13 cellular contexts compared by ENCODE assay signal in the genomic region with DNA sequence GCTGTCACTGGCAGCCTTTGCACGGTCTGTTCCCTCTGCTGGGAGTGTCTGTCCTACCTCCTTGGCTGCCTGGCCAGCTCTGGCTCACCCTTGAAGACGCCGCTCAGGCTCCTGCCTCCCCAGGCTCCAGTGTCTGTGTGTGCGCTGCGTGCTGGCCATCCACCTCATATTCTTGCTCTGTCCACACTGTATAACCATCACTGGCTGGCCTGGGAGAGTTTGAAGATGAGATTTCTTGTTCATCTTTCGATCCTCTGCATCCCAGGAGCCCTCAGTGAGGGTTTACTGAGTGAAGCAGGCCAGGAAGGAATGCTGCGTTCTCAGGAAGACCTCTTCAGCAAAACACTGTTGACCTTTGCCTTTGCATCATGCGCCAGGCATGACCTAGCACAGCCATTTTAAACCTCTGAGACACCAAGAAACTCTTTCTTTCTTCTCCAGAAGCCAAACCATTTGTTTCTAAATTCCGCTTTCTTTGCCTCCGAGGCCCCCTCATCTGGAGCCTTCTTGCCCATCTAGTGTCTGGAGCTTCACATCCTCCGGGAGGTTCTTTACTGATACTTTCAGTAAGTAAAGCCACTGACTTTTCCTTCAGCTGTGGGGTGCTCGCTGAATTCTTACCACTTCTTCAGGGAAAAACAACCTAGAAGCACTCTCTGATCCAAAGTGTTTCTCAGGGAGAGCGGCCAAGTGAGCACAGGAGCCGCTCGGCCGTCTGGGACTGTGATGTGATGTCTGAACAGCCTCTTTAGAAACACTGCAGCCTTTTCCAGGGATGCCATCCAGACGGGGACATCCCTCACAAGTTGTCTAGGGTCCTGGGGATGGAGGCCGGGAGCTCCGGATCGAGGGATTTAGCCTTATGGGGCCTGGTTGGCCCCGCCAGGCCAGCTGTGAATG.
A peak's percentile ranks its signal among the peaks of the same experiment; 100 is the strongest.
DNase-seq lines count a peak whose midpoint lies in the region; ATAC-seq, FAIRE-seq and TF ChIP-seq lines count a peak whose summit lies in the region.
"Had no signal": no experiment of that assay in that cellular context is flagged by ENCODE, and none has a peak within 500 bp of the region (broad histone marks: within the 10 kb centered on the region; RNA-seq: fewer than 3 reads in every experiment).

No MANE protein-coding gene starts in this region.

- no peak for TF ChIP-seq POLR2A in esophagus muscularis mucosa (IDR thresholded peaks at IDR 0.05; ENCODE audit: low read depth)

- H3K36me3 Mint-ChIP-seq in mesothelial cell of epicardium: no peaks in the 10 kb centered on the region
- H3K36me3 Mint-ChIP-seq in stimulated activated memory B cell treated with anti-CD40 and anti-IgM and Interleukin-4, amounts not matched to agents 10 μg/mL and 1 μg/mL and 100 μg/mL, for 72 hours: no peaks in the 10 kb centered on the region
- H3K36me3 Mint-ChIP-seq: activated naive CD8-positive, alpha-beta T cell treated with anti-CD3 and anti-CD28 coated beads, Interleukin-2, amount 10 ng/mL, durations not matched to agents 7 days and 5 days had no signal

- no peaks in the 10 kb centered on the region for H3K36me3 ChIP-seq in esophagus muscularis mucosa
- H3K36me3 ChIP-seq: MG63 had no signal

- TF ChIP-seq CTCF in esophagus muscularis mucosa (IDR thresholded peaks at IDR 0.05): no peak
- TF ChIP-seq CTCF in mesothelial cell of epicardium (IDR thresholded peaks at IDR 0.05; ENCODE audit: unreplicated experiment): no peak

- no peak for TF ChIP-seq EP300 in esophagus muscularis mucosa (IDR thresholded peaks at IDR 0.05)

- peak; percentile 82 for FAIRE-seq in HTR-8/SVneo (lab: Jason Lieb, UNC)
- FAIRE-seq: colon, small intestine had no signal

- peak overlapping the region; percentile 78 for H3K27ac Mint-ChIP-seq in mesothelial cell of epicardium
- H3K27ac Mint-ChIP-seq in stimulated activated memory B cell treated with anti-CD40 and anti-IgM and Interleukin-4, amounts not matched to agents 10 μg/mL and 1 μg/mL and 100 μg/mL, for 72 hours: peak overlapping the region; percentile 39
- H3K27ac Mint-ChIP-seq: activated naive CD8-positive, alpha-beta T cell treated with anti-CD3 and anti-CD28 coated beads, Interleukin-2, amount 10 ng/mL, durations not matched to agents 7 days and 5 days had no signal

- no peak for ATAC-seq in stimulated activated memory B cell treated with anti-CD40 and anti-IgM and Interleukin-4, amounts not matched to agents 10 μg/mL and 1 μg/mL and 100 μg/mL, for 72 hours
- no peak for ATAC-seq in HG02623 (IDR thresholded peaks at IDR 0.05; ENCODE audit: unreplicated experiment)

- no peak overlapping the region for H3K4me3 ChIP-seq in esophagus muscularis mucosa
- H3K4me3 ChIP-seq: MG63 had no signal

- no peaks in the 10 kb centered on the region for H3K27me3 ChIP-seq in esophagus muscularis mucosa
- H3K27me3 ChIP-seq: MG63 had no signal

- H3K9me3 ChIP-seq in esophagus muscularis mucosa: no peaks in the 10 kb centered on the region
- H3K9me3 ChIP-seq: MG63 had no signal

- intact Hi-C loops in esophagus muscularis mucosa (cut with DNase I): no loop called here

- no peaks in the 10 kb centered on the region for H3K9me3 Mint-ChIP-seq in mesothelial cell of epicardium
- H3K9me3 Mint-ChIP-seq in stimulated activated memory B cell treated with anti-CD40 and anti-IgM and Interleukin-4, amounts not matched to agents 10 μg/mL and 1 μg/mL and 100 μg/mL, for 72 hours: no peaks in the 10 kb centered on the region
- H3K9me3 Mint-ChIP-seq: activated naive CD8-positive, alpha-beta T cell treated with anti-CD3 and anti-CD28 coated beads, Interleukin-2, amount 10 ng/mL, durations not matched to agents 7 days and 5 days had no signal

- in situ Hi-C loops in ACHN (cut with HindIII; ENCODE audit: low pct_ligation_motif_present, low pct_unique_long_range_greater_than_20kb, low sequenced_read_pairs): no loop called here

- H3K27me3 Mint-ChIP-seq in mesothelial cell of epicardium (ENCODE audit: low read depth): no peaks in the 10 kb centered on the region
- no peaks in the 10 kb centered on the region for H3K27me3 Mint-ChIP-seq in stimulated activated memory B cell treated with anti-CD40 and anti-IgM and Interleukin-4, amounts not matched to agents 10 μg/mL and 1 μg/mL and 100 μg/mL, for 72 hours

- H3K4me1 ChIP-seq in esophagus muscularis mucosa: peaks cover 45 to 90% (median 83%) of the 10 kb centered on the region in 4 donors

- H3K27ac ChIP-seq in esophagus muscularis mucosa (replicated peaks in 1 of 4): peak overlapping the region; percentile 60 to 78 (median 76)

- no peak overlapping the region for H3K4me3 Mint-ChIP-seq in mesothelial cell of epicardium
- no peak overlapping the region for H3K4me3 Mint-ChIP-seq in stimulated activated memory B cell treated with anti-CD40 and anti-IgM and Interleukin-4, amounts not matched to agents 10 μg/mL and 1 μg/mL and 100 μg/mL, for 72 hours
- H3K4me3 Mint-ChIP-seq: activated naive CD8-positive, alpha-beta T cell treated with anti-CD3 and anti-CD28 coated beads, Interleukin-2, amount 10 ng/mL, durations not matched to agents 7 days and 5 days had no signal

- DNase-seq in HTR-8/SVneo (ENCODE audit: insufficient read length, low spot score): no peak
- peak; percentile 90 for DNase-seq in esophagus muscularis mucosa (ENCODE audit: extremely low spot score)
- peak in 1 of 2 experiments; percentile 26 for DNase-seq in mesothelial cell of epicardium (ENCODE audit: low spot score in 2 of 2, unreplicated experiment in 2 of 2)
- no peak for DNase-seq in ACHN
- DNase-seq in activated gamma-delta T cell treated with Interleukin-2 at 50 U/mL for 16 hours: no peak
- DNase-seq in activated naive CD4-positive, alpha-beta T cell (lab: John Stamatoyannopoulos, UW): no peak
- DNase-seq: activated naive CD8-positive, alpha-beta T cell treated with anti-CD3 and anti-CD28 coated beads, Interleukin-2, amount 10 ng/mL, durations not matched to agents 7 days and 5 days; MG63; NCI-H2171 treated with DMSO at 0.1 percent for 48 hours; small intestine had no signal

- WGBS in esophagus muscularis mucosa: 85% methylated on average over 21 of the region's 21 CpGs

- H3K4me1 Mint-ChIP-seq in mesothelial cell of epicardium: peaks cover 89% of the 10 kb centered on the region
- H3K4me1 Mint-ChIP-seq in stimulated activated memory B cell treated with anti-CD40 and anti-IgM and Interleukin-4, amounts not matched to agents 10 μg/mL and 1 μg/mL and 100 μg/mL, for 72 hours: peaks cover 32% of the 10 kb centered on the region
